In the genomic region with DNA sequence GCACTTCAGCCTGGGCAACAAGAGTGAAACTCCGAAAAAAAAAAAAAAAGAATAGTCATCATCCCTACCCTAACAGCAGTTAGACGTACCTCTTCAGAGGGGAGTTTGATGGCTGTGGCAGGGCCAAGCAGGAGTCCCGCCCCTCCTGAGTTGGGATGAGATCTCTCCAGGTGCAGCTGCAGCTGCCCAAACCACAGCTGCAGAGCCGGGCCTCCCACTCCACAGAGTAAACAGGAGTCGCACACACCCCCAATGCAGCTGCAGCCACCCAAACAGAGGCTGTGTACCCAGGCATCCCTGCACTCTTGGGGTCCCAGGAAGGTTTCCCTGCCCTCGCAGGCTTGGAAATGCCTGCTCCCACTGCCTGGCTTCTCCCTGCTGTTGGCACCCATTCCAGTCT, we compare ENCODE assay signal across 22 cellular contexts. TPM values are rescaled to one million over a fixed set of nuclear protein-coding genes. Genes with fewer than 3 reads are reported as not detected.
"Had no signal": no experiment of that assay in that cellular context is flagged by ENCODE, and none has a peak within 500 bp of the region (broad histone marks: within the 10 kb centered on the region; RNA-seq: fewer than 3 reads in every experiment).

No MANE protein-coding gene starts in this region.

- ATAC-seq: activated T-cell treated with anti-CD3 and anti-CD28 coated beads, Interleukin-2, amount 50 U/mL, for 72 hours had no signal

- H3K4me2 ChIP-seq: PC-9, SK-N-SH had no signal

- H3K4me3 ChIP-seq: breast epithelium, colonic mucosa, PC-9, SJCRH30 had no signal

- H3K9ac ChIP-seq: SK-N-SH had no signal

- H3K27ac ChIP-seq: breast epithelium, colonic mucosa, PC-9, SJCRH30, VCaP had no signal

- H3K27me3 ChIP-seq: breast epithelium, colonic mucosa, SJCRH30 had no signal

- H2AFZ ChIP-seq: PC-9 had no signal

- DNase-seq: activated CD4-positive, alpha-beta memory T cell treated with anti-CD3 and anti-CD28 coated beads, Interleukin-2, amount 10 ng/mL, durations not matched to agents 7 days and 5 days; activated CD4-positive, alpha-beta T cell treated with anti-CD3 and anti-CD28 coated beads, Interleukin-2, amount 50 U/mL, for 1 hour; activated CD4-positive, CD25-positive, alpha-beta regulatory T cell; activated T-cell treated with anti-CD3 and anti-CD28 coated beads, Interleukin-2, amount 50 U/mL, for 72 hours; colonic mucosa; Karpas-422; NCI-H1048; NCI-H1417 treated with DMSO at 0.1 percent for 48 hours; NCI-H1694; NCI-H2029; NCI-H2107; NCI-H524 treated with DMSO at 0.1 percent for 48 hours; NCI-H82; PC-9; SK-N-SH; T-helper 1 cell had no signal

- H3K36me3 ChIP-seq: breast epithelium, colonic mucosa, SJCRH30 had no signal

- H3K9me3 ChIP-seq: colonic mucosa, SJCRH30, SK-N-SH had no signal

- H3K4me1 ChIP-seq: breast epithelium, colonic mucosa, SJCRH30 had no signal

RNA-seq across cellular contexts. Expression of a gene that starts 36.2 kb away (rescaled TPM):
- total RNA-seq: activated CD8-positive, alpha-beta memory T cell treated with anti-CD3 and anti-CD28 coated beads for 36 hours; aorta; cerebellum; colonic mucosa; PC-9; SJCRH30 had no signal
- polyA plus RNA-seq: SK-N-SH had no signal
